9 cellular contexts compared by ENCODE assay signal in the genomic region with DNA sequence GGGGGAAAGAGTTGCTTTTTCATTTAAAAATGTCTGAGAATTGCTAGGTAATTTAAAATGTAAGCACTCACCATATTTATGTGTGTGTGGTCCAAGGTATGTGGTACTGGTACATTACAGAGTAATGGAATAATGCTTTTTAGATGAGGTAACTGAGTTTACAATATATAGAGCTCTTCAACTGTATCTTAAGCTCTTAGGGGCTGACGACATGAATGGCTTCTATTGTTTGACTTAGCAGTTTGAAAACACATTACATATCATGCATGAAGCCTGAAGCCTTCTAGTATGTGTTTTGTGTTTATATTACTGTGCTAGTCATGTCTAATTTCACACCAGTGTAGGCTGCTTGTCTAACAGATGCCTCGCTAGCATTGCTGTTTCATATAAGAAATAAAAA. TPM values are rescaled to one million over a fixed set of nuclear protein-coding genes. Genes with fewer than 3 reads are reported as not detected.
DNase-seq lines count a peak whose midpoint lies in the region; ATAC-seq and TF ChIP-seq lines count a peak whose summit lies in the region.
"Had no signal": no experiment of that assay in that cellular context is flagged by ENCODE, and none has a peak within 500 bp of the region (broad histone marks: within the 10 kb centered on the region; RNA-seq: fewer than 3 reads in every experiment).

No MANE protein-coding gene starts in this region.

- no peak overlapping the region for H2AFZ ChIP-seq in mesenchymal stem cell (ENCODE audit: low read depth, low read length)

- intact Hi-C loops in posterior vena cava (cut with DNase I) = no loop called here

- no peak overlapping the region for H3K9ac ChIP-seq in mesenchymal stem cell (ENCODE audit: low read length)

- H3K23ac ChIP-seq in mesenchymal stem cell (ENCODE audit: low read length in 2 of 2) = no peak overlapping the region

- no peaks in the 10 kb centered on the region for H3K36me3 ChIP-seq in mesenchymal stem cell (ENCODE audit: control insufficient read depth in 1 of 2, insufficient read depth in 2 of 2, low read depth in 1 of 2, low read length in 2 of 2)

- H3K14ac ChIP-seq in mesenchymal stem cell (ENCODE audit: low read length in 2 of 2) = no peak overlapping the region

- in situ Hi-C loops in astrocyte of the cerebellum (cut with HindIII; ENCODE audit: low sequenced_read_pairs) = no loop called here

- no peak overlapping the region for H4K91ac ChIP-seq in mesenchymal stem cell (ENCODE audit: low read length)

- ATAC-seq in HG02973 (IDR thresholded peaks at IDR 0.05; ENCODE audit: unreplicated experiment) = no peak
- ATAC-seq in GM18517 (IDR thresholded peaks at IDR 0.05; ENCODE audit: unreplicated experiment) = no peak

- H2BK5ac ChIP-seq in mesenchymal stem cell (ENCODE audit: low read depth, low read length, poor library complexity, severe bottlenecking) = no peak overlapping the region

- H2BK120ac ChIP-seq in mesenchymal stem cell (ENCODE audit: low read depth, low read length) = no peak overlapping the region

- H3K4me2 ChIP-seq in mesenchymal stem cell (ENCODE audit: low read length, poor library complexity, severe bottlenecking) = no peak overlapping the region

- H2AK5ac ChIP-seq in mesenchymal stem cell (ENCODE audit: low read length, severe bottlenecking) = no peak overlapping the region

- H2BK12ac ChIP-seq in mesenchymal stem cell (ENCODE audit: low read length in 2 of 2) = no peak overlapping the region

- H2BK15ac ChIP-seq in mesenchymal stem cell (ENCODE audit: low read depth, poor library complexity, severe bottlenecking) = no peak overlapping the region

- DNase-seq in DMS79 (lab: John Stamatoyannopoulos, UW) (peak; percentile 98), NCI-H2029 (lab: John Stamatoyannopoulos, UW) (peak; percentile 88), astrocyte of the cerebellum (ENCODE audit: low read depth) (peak; percentile 2), mesenchymal stem cell (peak; percentile 58), posterior vena cava (ENCODE audit: low spot score) (no peak), COR-L47 (lab: John Stamatoyannopoulos, UW) (no peak)
- DNase-seq: effector CD4-positive, alpha-beta T cell had no signal

- no peak for TF ChIP-seq CTCF in astrocyte of the cerebellum (IDR thresholded peaks at IDR 0.05; ENCODE audit: low read depth, low read length, missing control alignments)

- no peaks in the 10 kb centered on the region for H3K79me1 ChIP-seq in mesenchymal stem cell (replicated peaks; ENCODE audit: low read length, poor library complexity, severe bottlenecking)

- no CpG with 5 or more reads among the region's 2 CpGs for WGBS in mesenchymal stem cell

- H4K8ac ChIP-seq in mesenchymal stem cell (ENCODE audit: low read length) = no peak overlapping the region

- no peak overlapping the region for H3K4ac ChIP-seq in mesenchymal stem cell (ENCODE audit: low read depth in 1 of 2, low read length in 2 of 2)

- no peaks in the 10 kb centered on the region for H3K9me3 ChIP-seq in mesenchymal stem cell (ENCODE audit: control insufficient read depth, low read length)

- no peak overlapping the region for H3K4me3 ChIP-seq in astrocyte of the cerebellum (ENCODE audit: low read depth, low read length)
- H3K4me3 ChIP-seq in mesenchymal stem cell (ENCODE audit: insufficient read depth in 1 of 2, low read depth in 1 of 2, low read length in 2 of 2) = no peak overlapping the region

- no peak overlapping the region for H3K27ac ChIP-seq in mesenchymal stem cell (ENCODE audit: low read length, poor library complexity, severe bottlenecking)

- no peaks in the 10 kb centered on the region for H3K4me1 ChIP-seq in mesenchymal stem cell (ENCODE audit: control insufficient read depth, insufficient read depth, low read depth, low read length)

- H3K18ac ChIP-seq in mesenchymal stem cell (ENCODE audit: low read depth in 1 of 2, low read length in 2 of 2) = no peak overlapping the region

- no peaks in the 10 kb centered on the region for H3K27me3 ChIP-seq in mesenchymal stem cell (ENCODE audit: control insufficient read depth in 1 of 2, insufficient read depth in 1 of 2, low read length in 2 of 2)

RNA-seq across cellular contexts. Expression of gene GAS2, which starts 37.1 kb away (rescaled TPM):
- 0.99 TPM for polyA plus RNA-seq in mesenchymal stem cell (2013, experiment 1 of 2)
- polyA plus RNA-seq in mesenchymal stem cell (2013, experiment 2 of 2) = 0.67 TPM
- total RNA-seq in posterior vena cava = 1 to 10 TPM; 1.2 to 1.5 TPM

Comparison
In these comparisons a context has a peak if more than half of its experiments do, and no peak if none do; other contexts are left out.
1. DNase-seq: peak in DMS79 (single experiment), NCI-H2029 (single experiment), astrocyte of the cerebellum (single experiment) and mesenchymal stem cell (single experiment); none in posterior vena cava (single experiment) and COR-L47 (single experiment).